ENCODE assay signal across 33 cellular contexts in the genomic region with DNA sequence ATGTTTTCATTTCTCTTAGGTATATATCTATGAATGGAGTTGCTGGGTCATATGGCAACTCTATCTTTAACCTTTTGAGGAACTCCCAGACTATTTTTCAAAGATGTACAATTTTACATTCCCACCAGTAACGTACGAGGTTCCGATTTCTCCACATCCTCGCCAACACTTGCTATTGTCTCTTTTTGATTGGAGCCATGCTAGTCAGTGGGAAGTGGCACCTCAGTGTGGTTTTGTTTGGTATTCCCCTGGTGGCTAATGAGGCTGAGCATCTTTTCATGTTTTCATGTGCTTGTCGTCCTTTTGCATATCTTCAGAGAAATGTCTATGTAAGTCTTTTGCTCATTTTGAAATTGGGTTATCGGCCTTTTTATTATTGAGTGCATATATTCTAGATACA.
"Had no signal": no experiment of that assay in that cellular context is flagged by ENCODE, and none has a peak within 500 bp of the region (broad histone marks: within the 10 kb centered on the region; RNA-seq: fewer than 3 reads in every experiment).

No MANE protein-coding gene starts in this region.

- H3K36me3 ChIP-seq: adrenal gland, brain microvascular endothelial cell, breast epithelium had no signal

- H3K9me3 ChIP-seq: adrenal gland, body of pancreas, breast epithelium had no signal

- H3K4me1 ChIP-seq: adrenal gland, body of pancreas, breast epithelium had no signal

- ATAC-seq: activated CD8-positive, alpha-beta T cell treated with anti-CD3 and anti-CD28 coated beads for 36 hours; activated naive CD4-positive, alpha-beta T cell treated with anti-CD3 and anti-CD28 coated beads, Interleukin-2, amount 50 U/mL, for 72 hours; activated T-cell treated with anti-CD3 and anti-CD28 coated beads, Interleukin-2, amount 50 U/mL, for 4 hours; activated T-cell treated with anti-CD3 and anti-CD28 coated beads, Interleukin-2, amount 50 U/mL, for 72 hours; activated T-helper 17 cell treated with anti-CD3 and anti-CD28 coated beads, Interleukin-2, amount 50 U/mL, for 72 hours; body of pancreas had no signal

- H3K4me3 ChIP-seq: adrenal gland, body of pancreas, breast epithelium had no signal

- H3K27ac ChIP-seq: adrenal gland, body of pancreas, brain microvascular endothelial cell, breast epithelium, VCaP had no signal

- DNase-seq: activated B cell treated with CpG ODN at 0.5 μM for 24 hours; activated CD4-positive, alpha-beta memory T cell treated with anti-CD3 and anti-CD28 coated beads for 36 hours; activated CD4-positive, alpha-beta T cell treated with anti-CD3 and anti-CD28 coated beads for 4 hours; activated CD4-positive, alpha-beta T cell treated with anti-CD3 and anti-CD28 coated beads, Interleukin-2, amount 10 ng/mL, durations not matched to agents 24 days and 14 days; activated CD4-positive, alpha-beta T cell treated with anti-CD3 and anti-CD28 coated beads, Interleukin-2, amount 50 U/mL, for 1 hour; activated CD4-positive, alpha-beta T cell treated with anti-CD3 and anti-CD28 coated beads, Interleukin-2, amount 50 U/mL, for 4 hours; activated CD4-positive, CD25-positive, alpha-beta regulatory T cell treated with anti-CD3 and anti-CD28 coated beads, Interleukin-2, amount 50 U/mL, for 72 hours; activated CD8-positive, alpha-beta memory T cell treated with anti-CD3 and anti-CD28 coated beads, Interleukin-2, amount 50 U/mL, for 4 hours; activated CD8-positive, alpha-beta T cell treated with anti-CD3 and anti-CD28 coated beads for 36 hours; activated effector memory CD4-positive, alpha-beta T cell treated with anti-CD3 and anti-CD28 coated beads, Interleukin-2, amount 50 U/mL, for 16 hours; activated gamma-delta T cell treated with Interleukin-2 at 50 U/mL for 16 hours; activated naive CD4-positive, alpha-beta T cell; activated naive CD4-positive, alpha-beta T cell treated with anti-CD3 and anti-CD28 coated beads for 36 hours; activated naive CD4-positive, alpha-beta T cell treated with anti-CD3 and anti-CD28 coated beads, Interleukin-2, amount 50 U/mL, for 16 hours; activated naive CD8-positive, alpha-beta T cell treated with anti-CD3 and anti-CD28 coated beads for 36 hours; activated T-cell treated with anti-CD3 and anti-CD28 coated beads for 4 hours; activated T-cell treated with anti-CD3 and anti-CD28 coated beads, Interleukin-2, amount 50 U/mL, for 1 hour; activated T-cell treated with anti-CD3 and anti-CD28 coated beads, Interleukin-2, amount 50 U/mL, for 4 hours; activated T-cell treated with anti-CD3 and anti-CD28 coated beads, Interleukin-2, amount 50 U/mL, for 72 hours; adrenal gland; amniotic stem cell; aorta; body of pancreas; brain microvascular endothelial cell; central memory CD4-positive, alpha-beta T cell; T-helper 2 cell; T-helper 9 cell had no signal

- H3K27me3 ChIP-seq: adrenal gland, body of pancreas, brain microvascular endothelial cell, breast epithelium had no signal

- FAIRE-seq: astrocyte, TTC549 had no signal
